1 cellular context compared by ENCODE assay signal in the genomic region with DNA sequence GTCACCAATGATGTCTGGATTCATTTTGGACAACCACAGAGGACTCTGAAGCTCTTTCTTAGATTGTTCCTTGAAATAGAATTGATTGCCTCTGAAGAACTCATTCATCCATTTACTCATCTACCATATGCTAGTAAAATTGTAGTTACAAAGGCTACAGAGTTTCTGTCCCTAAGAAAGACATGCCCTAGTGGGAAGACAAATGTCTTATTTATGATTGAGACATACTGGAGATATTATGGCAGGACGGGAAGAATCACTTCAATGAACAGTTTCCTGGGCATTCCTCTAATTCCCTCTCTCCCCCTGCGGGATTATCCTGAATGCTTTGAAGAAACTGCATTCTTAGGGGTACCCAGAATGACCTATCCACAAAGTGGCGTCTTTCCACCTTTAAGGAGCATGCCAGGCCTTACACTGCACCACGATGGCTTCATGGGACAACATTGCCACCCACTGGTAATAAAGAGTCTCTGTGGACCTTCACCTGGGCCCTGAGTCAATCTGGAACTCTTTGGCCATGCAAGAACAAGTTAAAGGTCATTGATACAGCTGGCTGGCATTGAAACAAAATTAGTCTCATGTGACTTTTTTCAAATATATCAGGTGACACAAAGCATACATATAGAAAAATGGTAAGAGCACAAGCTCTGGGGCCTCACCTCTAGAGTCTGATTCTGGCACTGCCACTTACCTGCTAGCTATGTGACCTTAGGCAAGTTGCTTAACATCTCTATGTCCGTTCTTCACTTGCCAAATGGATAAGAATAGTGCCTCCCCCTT.
A peak's percentile ranks its signal among the peaks of the same experiment; 100 is the strongest.
TF ChIP-seq lines count a peak whose summit lies in the region.

No MANE protein-coding gene starts in this region.

TF ChIP-seq in HepG2, 621 proteins besides CTCF, POLR2A, EP300 and RAD21 (continued from another document and continues in another):
- TF ChIP-seq, protein P1, sequence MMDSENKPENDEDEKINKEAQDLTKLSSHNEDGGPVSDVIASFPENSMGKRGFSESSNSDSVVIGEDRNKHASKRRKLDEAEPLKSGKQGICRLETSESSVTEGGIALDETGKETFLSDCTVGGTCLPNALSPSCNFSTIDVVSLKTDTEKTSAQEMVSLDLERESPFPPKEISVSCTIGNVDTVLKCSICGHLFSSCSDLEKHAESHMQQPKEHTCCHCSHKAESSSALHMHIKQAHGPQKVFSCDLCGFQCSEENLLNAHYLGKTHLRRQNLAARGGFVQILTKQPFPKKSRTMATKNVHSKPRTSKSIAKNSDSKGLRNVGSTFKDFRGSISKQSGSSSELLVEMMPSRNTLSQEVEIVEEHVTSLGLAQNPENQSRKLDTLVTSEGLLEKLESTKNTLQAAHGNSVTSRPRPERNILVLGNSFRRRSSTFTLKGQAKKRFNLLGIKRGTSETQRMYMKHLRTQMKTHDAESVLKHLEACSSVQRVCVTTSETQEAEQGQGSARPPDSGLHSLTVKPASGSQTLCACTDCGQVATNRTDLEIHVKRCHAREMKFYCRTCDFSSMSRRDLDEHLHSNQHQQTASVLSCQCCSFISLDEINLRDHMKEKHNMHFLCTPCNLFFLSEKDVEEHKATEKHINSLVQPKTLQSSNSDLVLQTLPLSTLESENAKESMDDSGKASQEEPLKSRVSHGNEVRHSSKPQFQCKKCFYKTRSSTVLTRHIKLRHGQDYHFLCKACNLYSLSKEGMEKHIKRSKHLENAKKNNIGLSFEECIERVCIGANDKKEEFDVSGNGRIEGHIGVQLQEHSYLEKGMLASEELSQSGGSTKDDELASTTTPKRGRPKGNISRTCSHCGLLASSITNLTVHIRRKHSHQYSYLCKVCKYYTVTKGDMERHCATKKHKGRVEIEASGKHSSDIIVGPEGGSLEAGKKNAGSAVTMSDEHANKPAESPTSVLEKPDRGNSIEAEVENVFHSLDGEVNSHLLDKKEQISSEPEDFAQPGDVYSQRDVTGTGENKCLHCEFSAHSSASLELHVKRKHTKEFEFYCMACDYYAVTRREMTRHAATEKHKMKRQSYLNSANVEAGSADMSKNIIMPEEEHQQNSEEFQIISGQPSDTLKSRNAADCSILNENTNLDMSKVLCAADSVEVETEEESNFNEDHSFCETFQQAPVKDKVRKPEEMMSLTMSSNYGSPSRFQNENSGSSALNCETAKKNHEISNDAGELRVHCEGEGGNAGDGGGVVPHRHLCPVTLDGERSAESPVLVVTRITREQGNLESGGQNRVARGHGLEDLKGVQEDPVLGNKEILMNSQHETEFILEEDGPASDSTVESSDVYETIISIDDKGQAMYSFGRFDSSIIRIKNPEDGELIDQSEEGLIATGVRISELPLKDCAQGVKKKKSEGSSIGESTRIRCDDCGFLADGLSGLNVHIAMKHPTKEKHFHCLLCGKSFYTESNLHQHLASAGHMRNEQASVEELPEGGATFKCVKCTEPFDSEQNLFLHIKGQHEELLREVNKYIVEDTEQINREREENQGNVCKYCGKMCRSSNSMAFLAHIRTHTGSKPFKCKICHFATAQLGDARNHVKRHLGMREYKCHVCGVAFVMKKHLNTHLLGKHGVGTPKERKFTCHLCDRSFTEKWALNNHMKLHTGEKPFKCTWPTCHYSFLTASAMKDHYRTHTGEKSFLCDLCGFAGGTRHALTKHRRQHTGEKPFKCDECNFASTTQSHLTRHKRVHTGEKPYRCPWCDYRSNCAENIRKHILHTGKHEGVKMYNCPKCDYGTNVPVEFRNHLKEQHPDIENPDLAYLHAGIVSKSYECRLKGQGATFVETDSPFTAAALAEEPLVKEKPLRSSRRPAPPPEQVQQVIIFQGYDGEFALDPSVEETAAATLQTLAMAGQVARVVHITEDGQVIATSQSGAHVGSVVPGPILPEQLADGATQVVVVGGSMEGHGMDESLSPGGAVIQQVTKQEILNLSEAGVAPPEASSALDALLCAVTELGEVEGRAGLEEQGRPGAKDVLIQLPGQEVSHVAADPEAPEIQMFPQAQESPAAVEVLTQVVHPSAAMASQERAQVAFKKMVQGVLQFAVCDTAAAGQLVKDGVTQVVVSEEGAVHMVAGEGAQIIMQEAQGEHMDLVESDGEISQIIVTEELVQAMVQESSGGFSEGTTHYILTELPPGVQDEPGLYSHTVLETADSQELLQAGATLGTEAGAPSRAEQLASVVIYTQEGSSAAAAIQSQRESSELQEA (CRISPR knock-in tag; IDR thresholded peaks at IDR 0.05; ENCODE audit: not compliant biosample characterization), result no peak
- no peak for TF ChIP-seq XRCC5 (optimal IDR thresholded peaks at IDR 0.05; ENCODE audit: low read length)
- TF ChIP-seq BHLHE40 (IDR thresholded peaks at IDR 0.05; ENCODE audit: low read length), result no peak
- TF ChIP-seq HNF4G (IDR thresholded peaks at IDR 0.05; ENCODE audit: borderline replicate concordance, low read depth, low read length), result peak; percentile 18; the same call in 1 of the 2 replicates
- TF ChIP-seq HNF4G (CRISPR knock-in tag; IDR thresholded peaks at IDR 0.05; ENCODE audit: borderline replicate concordance, low read depth), result no peak
- no peak for TF ChIP-seq PHF8 (CRISPR knock-in tag; IDR thresholded peaks at IDR 0.05)
- no peak for TF ChIP-seq SNAPC5 (CRISPR knock-in tag; IDR thresholded peaks at IDR 0.05; ENCODE audit: borderline replicate concordance)
- TF ChIP-seq, protein P2, sequence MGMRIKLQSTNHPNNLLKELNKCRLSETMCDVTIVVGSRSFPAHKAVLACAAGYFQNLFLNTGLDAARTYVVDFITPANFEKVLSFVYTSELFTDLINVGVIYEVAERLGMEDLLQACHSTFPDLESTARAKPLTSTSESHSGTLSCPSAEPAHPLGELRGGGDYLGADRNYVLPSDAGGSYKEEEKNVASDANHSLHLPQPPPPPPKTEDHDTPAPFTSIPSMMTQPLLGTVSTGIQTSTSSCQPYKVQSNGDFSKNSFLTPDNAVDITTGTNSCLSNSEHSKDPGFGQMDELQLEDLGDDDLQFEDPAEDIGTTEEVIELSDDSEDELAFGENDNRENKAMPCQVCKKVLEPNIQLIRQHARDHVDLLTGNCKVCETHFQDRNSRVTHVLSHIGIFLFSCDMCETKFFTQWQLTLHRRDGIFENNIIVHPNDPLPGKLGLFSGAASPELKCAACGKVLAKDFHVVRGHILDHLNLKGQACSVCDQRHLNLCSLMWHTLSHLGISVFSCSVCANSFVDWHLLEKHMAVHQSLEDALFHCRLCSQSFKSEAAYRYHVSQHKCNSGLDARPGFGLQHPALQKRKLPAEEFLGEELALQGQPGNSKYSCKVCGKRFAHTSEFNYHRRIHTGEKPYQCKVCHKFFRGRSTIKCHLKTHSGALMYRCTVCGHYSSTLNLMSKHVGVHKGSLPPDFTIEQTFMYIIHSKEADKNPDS (CRISPR knock-in tag; IDR thresholded peaks at IDR 0.05), result no peak
- TF ChIP-seq MED8 (CRISPR knock-in tag; IDR thresholded peaks at IDR 0.05; ENCODE audit: insufficient replicate concordance), result no peak
- no peak for TF ChIP-seq KLF6 (CRISPR knock-in tag; IDR thresholded peaks at IDR 0.05)
- TF ChIP-seq ZNF841 (CRISPR knock-in tag; IDR thresholded peaks at IDR 0.05; ENCODE audit: borderline replicate concordance), result no peak
- TF ChIP-seq, protein P3, sequence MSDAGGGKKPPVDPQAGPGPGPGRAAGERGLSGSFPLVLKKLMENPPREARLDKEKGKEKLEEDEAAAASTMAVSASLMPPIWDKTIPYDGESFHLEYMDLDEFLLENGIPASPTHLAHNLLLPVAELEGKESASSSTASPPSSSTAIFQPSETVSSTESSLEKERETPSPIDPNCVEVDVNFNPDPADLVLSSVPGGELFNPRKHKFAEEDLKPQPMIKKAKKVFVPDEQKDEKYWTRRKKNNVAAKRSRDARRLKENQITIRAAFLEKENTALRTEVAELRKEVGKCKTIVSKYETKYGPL (CRISPR knock-in tag; IDR thresholded peaks at IDR 0.05), result no peak
- no peak for TF ChIP-seq ASH2L (IDR thresholded peaks at IDR 0.05; ENCODE audit: insufficient read length, low read depth, low read length)
- no peak for TF ChIP-seq RBM39 (IDR thresholded peaks at IDR 0.05; ENCODE audit: low read depth, low read length, poor library complexity, severe bottlenecking)
- TF ChIP-seq, protein P4, sequence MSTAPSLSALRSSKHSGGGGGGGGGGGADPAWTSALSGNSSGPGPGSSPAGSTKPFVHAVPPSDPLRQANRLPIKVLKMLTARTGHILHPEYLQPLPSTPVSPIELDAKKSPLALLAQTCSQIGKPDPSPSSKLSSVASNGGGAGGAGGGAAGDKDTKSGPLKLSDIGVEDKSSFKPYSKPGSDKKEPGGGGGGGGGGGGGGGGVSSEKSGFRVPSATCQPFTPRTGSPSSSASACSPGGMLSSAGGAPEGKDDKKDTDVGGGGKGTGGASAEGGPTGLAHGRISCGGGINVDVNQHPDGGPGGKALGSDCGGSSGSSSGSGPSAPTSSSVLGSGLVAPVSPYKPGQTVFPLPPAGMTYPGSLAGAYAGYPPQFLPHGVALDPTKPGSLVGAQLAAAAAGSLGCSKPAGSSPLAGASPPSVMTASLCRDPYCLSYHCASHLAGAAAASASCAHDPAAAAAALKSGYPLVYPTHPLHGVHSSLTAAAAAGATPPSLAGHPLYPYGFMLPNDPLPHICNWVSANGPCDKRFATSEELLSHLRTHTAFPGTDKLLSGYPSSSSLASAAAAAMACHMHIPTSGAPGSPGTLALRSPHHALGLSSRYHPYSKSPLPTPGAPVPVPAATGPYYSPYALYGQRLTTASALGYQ (CRISPR knock-in tag; IDR thresholded peaks at IDR 0.05), result no peak
- TF ChIP-seq ZNF33B (CRISPR knock-in tag; IDR thresholded peaks at IDR 0.05), result no peak
- TF ChIP-seq ELF1 (CRISPR knock-in tag; IDR thresholded peaks at IDR 0.05), result 0 out of 2 replicates have a peak, but pooled peaks have one; percentile 17
- no peak for TF ChIP-seq NFIC (IDR thresholded peaks at IDR 0.05; ENCODE audit: low read length)
- no peak for TF ChIP-seq TEAD2 (CRISPR knock-in tag; IDR thresholded peaks at IDR 0.05)
- peak; percentile 21 for TF ChIP-seq HMG20A (CRISPR knock-in tag; IDR thresholded peaks at IDR 0.05; ENCODE audit: borderline replicate concordance)
- no peak for TF ChIP-seq ZNF530 (CRISPR knock-in tag; IDR thresholded peaks at IDR 0.05; ENCODE audit: low read depth)
- TF ChIP-seq KDM1A (CRISPR knock-in tag; IDR thresholded peaks at IDR 0.05), result no peak
- TF ChIP-seq, protein P5, sequence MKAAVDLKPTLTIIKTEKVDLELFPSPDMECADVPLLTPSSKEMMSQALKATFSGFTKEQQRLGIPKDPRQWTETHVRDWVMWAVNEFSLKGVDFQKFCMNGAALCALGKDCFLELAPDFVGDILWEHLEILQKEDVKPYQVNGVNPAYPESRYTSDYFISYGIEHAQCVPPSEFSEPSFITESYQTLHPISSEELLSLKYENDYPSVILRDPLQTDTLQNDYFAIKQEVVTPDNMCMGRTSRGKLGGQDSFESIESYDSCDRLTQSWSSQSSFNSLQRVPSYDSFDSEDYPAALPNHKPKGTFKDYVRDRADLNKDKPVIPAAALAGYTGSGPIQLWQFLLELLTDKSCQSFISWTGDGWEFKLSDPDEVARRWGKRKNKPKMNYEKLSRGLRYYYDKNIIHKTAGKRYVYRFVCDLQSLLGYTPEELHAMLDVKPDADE (CRISPR knock-in tag; IDR thresholded peaks at IDR 0.05), result no peak
- no peak for TF ChIP-seq KLF11 (CRISPR knock-in tag; IDR thresholded peaks at IDR 0.05)
- TF ChIP-seq REXO4 (CRISPR knock-in tag; IDR thresholded peaks at IDR 0.05; ENCODE audit: borderline replicate concordance), result no peak
- no peak for TF ChIP-seq ZNF3 (CRISPR knock-in tag; IDR thresholded peaks at IDR 0.05)
- no peak for TF ChIP-seq RFX1 (IDR thresholded peaks at IDR 0.05)
- TF ChIP-seq KLF9 (CRISPR knock-in tag; IDR thresholded peaks at IDR 0.05; ENCODE audit: low read depth), result no peak
- no peak for TF ChIP-seq ZNF547 (CRISPR knock-in tag; IDR thresholded peaks at IDR 0.05)
- TF ChIP-seq, protein P6, sequence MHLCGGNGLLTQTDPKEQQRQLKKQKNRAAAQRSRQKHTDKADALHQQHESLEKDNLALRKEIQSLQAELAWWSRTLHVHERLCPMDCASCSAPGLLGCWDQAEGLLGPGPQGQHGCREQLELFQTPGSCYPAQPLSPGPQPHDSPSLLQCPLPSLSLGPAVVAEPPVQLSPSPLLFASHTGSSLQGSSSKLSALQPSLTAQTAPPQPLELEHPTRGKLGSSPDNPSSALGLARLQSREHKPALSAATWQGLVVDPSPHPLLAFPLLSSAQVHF (CRISPR knock-in tag; IDR thresholded peaks at IDR 0.05), result no peak
- no peak for TF ChIP-seq CHD2 (IDR thresholded peaks at IDR 0.05; ENCODE audit: low read depth, low read length)
- 0 out of 2 replicates have a peak, but pooled peaks have one; percentile 37 for TF ChIP-seq IRF2 (CRISPR knock-in tag; IDR thresholded peaks at IDR 0.05)
- no peak for TF ChIP-seq MAFF (IDR thresholded peaks at IDR 0.05; ENCODE audit: low read depth, low read length)
- TF ChIP-seq ZBTB26 (CRISPR knock-in tag; IDR thresholded peaks at IDR 0.05; ENCODE audit: borderline replicate concordance), result peak; percentile 74; the same call in 1 of the 2 replicates
- TF ChIP-seq ZBTB2 (CRISPR knock-in tag; IDR thresholded peaks at IDR 0.05; ENCODE audit: low read depth), result no peak
- no peak for TF ChIP-seq ZNF839 (CRISPR knock-in tag; IDR thresholded peaks at IDR 0.05; ENCODE audit: borderline replicate concordance)
- TF ChIP-seq AGO2 (optimal IDR thresholded peaks at IDR 0.05; ENCODE audit: low read depth, low read length), result no peak
- TF ChIP-seq ZNF598 (CRISPR knock-in tag; IDR thresholded peaks at IDR 0.05; ENCODE audit: borderline replicate concordance), result no peak
- TF ChIP-seq ZBTB21 (CRISPR knock-in tag; IDR thresholded peaks at IDR 0.05), result 0 out of 2 replicates have a peak, but pooled peaks have one; percentile 22
- TF ChIP-seq FOXP1 (IDR thresholded peaks at IDR 0.05), result no peak
- TF ChIP-seq FOXP1 (CRISPR knock-in tag; IDR thresholded peaks at IDR 0.05), result 0 out of 2 replicates have a peak, but pooled peaks have one; percentile 17
- TF ChIP-seq, protein P7, sequence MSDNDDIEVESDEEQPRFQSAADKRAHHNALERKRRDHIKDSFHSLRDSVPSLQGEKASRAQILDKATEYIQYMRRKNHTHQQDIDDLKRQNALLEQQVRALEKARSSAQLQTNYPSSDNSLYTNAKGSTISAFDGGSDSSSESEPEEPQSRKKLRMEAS (IDR thresholded peaks at IDR 0.05), result 0 out of 2 replicates have a peak, but pooled peaks have one; percentile 27
